Comparison of ENCODE assay signal across 10 cellular contexts in genomic region chr10:7337431-7338171, GRCh38.
A peak's percentile ranks its signal among the peaks of the same experiment; 100 is the strongest.
DNase-seq lines count a peak whose midpoint lies in the region; ATAC-seq and TF ChIP-seq lines count a peak whose summit lies in the region.
"Had no signal": no experiment of that assay in that cellular context is flagged by ENCODE, and none has a peak within 500 bp of the region (broad histone marks: within the 10 kb centered on the region; RNA-seq: fewer than 3 reads in every experiment).

No MANE protein-coding gene starts in this region.

- H3K4me1 ChIP-seq in left ventricle myocardium inferior: peaks cover 87% of the 10 kb centered on the region
- H3K4me1 ChIP-seq in right atrium auricular region: peaks cover 0 to 33% of the 10 kb centered on the region in 2 donors
- peaks cover 21% of the 10 kb centered on the region for H3K4me1 ChIP-seq in OCI-LY3 (ENCODE audit: low read length)
- H3K4me1 ChIP-seq in testis: peaks cover 2% of the 10 kb centered on the region
- H3K4me1 ChIP-seq in transverse colon: no peaks in the 10 kb centered on the region

- H3K9me3 ChIP-seq in left ventricle myocardium inferior (replicated peaks): no peaks in the 10 kb centered on the region
- no peaks in the 10 kb centered on the region for H3K9me3 ChIP-seq in right atrium auricular region
- H3K9me3 ChIP-seq in OCI-LY3 (ENCODE audit: insufficient read depth, low read length): no peaks in the 10 kb centered on the region
- H3K9me3 ChIP-seq in testis: no peaks in the 10 kb centered on the region
- no peaks in the 10 kb centered on the region for H3K9me3 ChIP-seq in transverse colon

- TF ChIP-seq CTCF in left ventricle myocardium inferior (IDR thresholded peaks at IDR 0.05; ENCODE audit: borderline replicate concordance) (no peak), right atrium auricular region (IDR thresholded peaks at IDR 0.05) (no peak), OCI-LY3 (IDR thresholded peaks at IDR 0.05; ENCODE audit: low read depth, low read length) (no peak), testis (IDR thresholded peaks at IDR 0.05) (no peak), transverse colon (IDR thresholded peaks at IDR 0.05) (no peak)

- H3K27me3 ChIP-seq in left ventricle myocardium inferior (ENCODE audit: low read depth): no peaks in the 10 kb centered on the region
- no peaks in the 10 kb centered on the region for H3K27me3 ChIP-seq in right atrium auricular region
- H3K27me3 ChIP-seq in OCI-LY3 (ENCODE audit: low read depth, low read length): no peaks in the 10 kb centered on the region
- no peaks in the 10 kb centered on the region for H3K27me3 ChIP-seq in testis
- no peaks in the 10 kb centered on the region for H3K27me3 ChIP-seq in transverse colon

- peaks cover 6% of the 10 kb centered on the region for H3K36me3 ChIP-seq in left ventricle myocardium inferior
- H3K36me3 ChIP-seq in right atrium auricular region: no peaks in the 10 kb centered on the region
- H3K36me3 ChIP-seq in OCI-LY3 (replicated peaks; ENCODE audit: low read depth, low read length): peaks cover 5% of the 10 kb centered on the region
- no peaks in the 10 kb centered on the region for H3K36me3 ChIP-seq in testis (ENCODE audit: low read depth, missing control alignments)
- no peaks in the 10 kb centered on the region for H3K36me3 ChIP-seq in transverse colon

- peak; percentile 80 for ATAC-seq in HG02870 (IDR thresholded peaks at IDR 0.05; ENCODE audit: unreplicated experiment)
- ATAC-seq: HepG2, left lobe of liver had no signal

- WGBS in testis, 2 donors: 82 to 88% methylated on average over 7 of the region's 7 CpGs
- WGBS in transverse colon (ENCODE audit: low coverage in 1 of 2), 2 donors: 73% methylated on average over 4 to 7 of the region's 7 CpGs

- no peak for DNase-seq in left ventricle myocardium inferior
- DNase-seq in right atrium auricular region (ENCODE audit: low spot score): no peak
- DNase-seq in substantia nigra (lab: John Stamatoyannopoulos, UW): peak in 8 of 49 donors; percentile 9 to 56 (median 26)
- DNase-seq in testis: no peak
- no peak for DNase-seq in transverse colon
- no peak for DNase-seq in AG08395 (ENCODE audit: low spot score)

- no peak for TF ChIP-seq EP300 in transverse colon (IDR thresholded peaks at IDR 0.05; ENCODE audit: low read depth)

- peak overlapping the region; percentile 76 for H3K4me2 ChIP-seq in OCI-LY3 (ENCODE audit: low read length)

- peaks cover 58% of the 10 kb centered on the region for H3K79me2 ChIP-seq in OCI-LY3 (ENCODE audit: low read length)

- intact Hi-C loops in left ventricle myocardium inferior (cut with micrococcal nuclease): no loop called here
- intact Hi-C loops in testis (cut with DNase I; ENCODE audit: low total_unique reads): no loop called here
- intact Hi-C loops in transverse colon (cut with DNase I; ENCODE audit: low total_unique reads): no loop called here

- H3K9ac ChIP-seq in OCI-LY3 (ENCODE audit: low read length): peak overlapping the region; percentile 32; the same call in 1 of the 2 replicates

- H2AFZ ChIP-seq in OCI-LY3 (ENCODE audit: low read depth, low read length): 0 out of 2 replicates have a peak overlapping the region, but pooled peaks have one; percentile 22

- no peak overlapping the region for H3K4me3 ChIP-seq in left ventricle myocardium inferior
- no peak overlapping the region for H3K4me3 ChIP-seq in right atrium auricular region
- peak overlapping the region; percentile 41; the same call in 1 of the 2 replicates for H3K4me3 ChIP-seq in OCI-LY3 (ENCODE audit: low read length)
- no peak overlapping the region for H3K4me3 ChIP-seq in testis
- H3K4me3 ChIP-seq in transverse colon: no peak overlapping the region

- in situ Hi-C loops in transverse colon (cut with MboI; ENCODE audit: low pct_ligation_motif_present in 1 of 4, low pct_unique_long_range_greater_than_20kb in 1 of 4, low sequenced_read_pairs in 3 of 4): no loop called here

- H3K27ac ChIP-seq in left ventricle myocardium inferior (replicated peaks): peak overlapping the region; percentile 58
- no peak overlapping the region for H3K27ac ChIP-seq in right atrium auricular region
- peak overlapping the region; percentile 59 for H3K27ac ChIP-seq in OCI-LY3 (ENCODE audit: low read length)
- peak overlapping the region; percentile 60 for H3K27ac ChIP-seq in substantia nigra (ENCODE audit: low read depth, low read length, poor library complexity, severe bottlenecking)
- no peak overlapping the region for H3K27ac ChIP-seq in testis
- H3K27ac ChIP-seq in transverse colon: no peak overlapping the region

- H4K20me1 ChIP-seq in OCI-LY3 (ENCODE audit: insufficient read depth, low read length): peaks cover 8% of the 10 kb centered on the region; the same call in 1 of the 2 replicates

- TF ChIP-seq POLR2A in testis (IDR thresholded peaks at IDR 0.05) (no peak), transverse colon (IDR thresholded peaks at IDR 0.05) (no peak)

Comparison
In these comparisons a context has a peak if more than half of its experiments do, and no peak if none do; other contexts are left out.
1. H3K27ac ChIP-seq: peak in left ventricle myocardium inferior (single experiment), OCI-LY3 (single experiment) and substantia nigra (single experiment); none in right atrium auricular region (0 of 2), testis (0 of 2) and transverse colon (0 of 4).